ENCODE assay signal across 23 cellular contexts in the genomic region with DNA sequence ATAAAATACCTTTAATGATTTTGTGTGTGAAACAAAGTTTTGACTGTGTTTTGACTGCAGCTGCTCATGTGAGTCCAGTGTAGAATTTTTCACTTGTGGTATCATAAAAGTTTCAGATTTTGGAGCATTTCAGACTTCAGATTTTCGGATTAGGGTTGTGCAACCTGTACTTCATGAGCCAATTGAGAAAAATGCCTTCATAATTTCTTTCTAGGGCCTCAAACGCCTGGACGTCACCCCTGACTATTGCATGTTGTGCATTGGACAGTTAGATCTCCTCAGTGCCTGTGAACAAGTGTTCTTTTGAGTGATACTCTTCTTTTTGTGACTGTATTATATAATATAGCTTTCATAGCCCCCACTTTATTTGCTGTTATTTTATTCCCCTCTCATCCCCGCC.
DNase-seq lines count a peak whose midpoint lies in the region; ATAC-seq, FAIRE-seq and TF ChIP-seq lines count a peak whose summit lies in the region.
"Had no signal": no experiment of that assay in that cellular context is flagged by ENCODE, and none has a peak within 500 bp of the region (broad histone marks: within the 10 kb centered on the region; RNA-seq: fewer than 3 reads in every experiment).

No MANE protein-coding gene starts in this region.

- no peaks in the 10 kb centered on the region for H3K9me3 ChIP-seq in K562 (replicated peaks; ENCODE audit: control insufficient read depth, insufficient read depth, low read depth, low read length)
- no peaks in the 10 kb centered on the region for H3K9me3 ChIP-seq in trophoblast cell (ENCODE audit: insufficient read depth, low read depth, low read length)
- H3K9me3 ChIP-seq: BE2C, BLaER1 had no signal

- no peak for FAIRE-seq in K562 (lab: Jason Lieb, UNC)
- FAIRE-seq: A204.1, GM12891 had no signal

- H4K20me1 ChIP-seq in K562 (replicated peaks; ENCODE audit: control insufficient read depth, insufficient read depth, low read length), result 0 out of 2 replicates have a peak, but pooled peaks cover 3% of the 10 kb centered on the region

- BruUV-seq in K562 (replicated peaks; lab: Mats Ljungman, UMichigan), result no TSS peak

- no peak overlapping the region for H3K23ac ChIP-seq in trophoblast cell (ENCODE audit: low read length)

- H3K4me3 ChIP-seq in K562, result no peak overlapping the region
- no peak overlapping the region for H3K4me3 ChIP-seq in trophoblast cell (ENCODE audit: low read depth, low read length)
- H3K4me3 ChIP-seq: BLaER1 had no signal

- no peak for TF ChIP-seq RAD21 in K562 (CRISPR knock-in tag; conservative IDR thresholded peaks at IDR 0.05 in 1 of 2, IDR thresholded peaks at IDR 0.05 in 1 of 2)

- H3K18ac ChIP-seq in trophoblast cell (ENCODE audit: low read length), result no peak overlapping the region

- TF ChIP-seq POLR2A in K562 (conservative IDR thresholded peaks at IDR 0.05), result no peak

- no peaks in the 10 kb centered on the region for H3K9me1 ChIP-seq in K562 (ENCODE audit: control insufficient read depth, insufficient read depth, low read length)

- no peak for TF ChIP-seq CTCF in K562 (IDR thresholded peaks at IDR 0.05 in 2 of 3, conservative IDR thresholded peaks at IDR 0.05 in 1 of 3; ENCODE audit: insufficient read depth in 2 of 3, low read depth in 1 of 3, low read length in 3 of 3)

- H3K9ac ChIP-seq in K562 (ENCODE audit: insufficient read depth in 1 of 2, low read depth in 2 of 2, low read length in 2 of 2) (no peak overlapping the region), trophoblast cell (ENCODE audit: low read length) (no peak overlapping the region)
- H3K9ac ChIP-seq: BLaER1 had no signal

- intact Hi-C loops in K562 (cut with micrococcal nuclease), result no loop called here

- no peak overlapping the region for H3K4me2 ChIP-seq in K562 (ENCODE audit: insufficient read depth, low read length)
- H3K4me2 ChIP-seq in trophoblast cell (ENCODE audit: low read length), result no peak overlapping the region
- H3K4me2 ChIP-seq: BLaER1 had no signal

- TF ChIP-seq EP300 in K562 (IDR thresholded peaks at IDR 0.05; ENCODE audit: low read length), result no peak

- no peak overlapping the region for H3K14ac ChIP-seq in trophoblast cell (ENCODE audit: low read length)

- H2BK120ac ChIP-seq in trophoblast cell (ENCODE audit: insufficient read depth, low read length, poor library complexity), result no peak overlapping the region

- H3K4ac ChIP-seq in trophoblast cell (ENCODE audit: low read depth, low read length), result no peak overlapping the region

- 0% methylated on average over 3 of the region's 4 CpGs for WGBS in K562 (ENCODE audit: insufficient coverage, low coverage, missing lambda C conversion rate)
- no CpG with 5 or more reads among the region's 4 CpGs for WGBS in trophoblast cell (ENCODE audit: extremely low coverage, insufficient coverage, insufficient read length)

- H2BK5ac ChIP-seq in trophoblast cell (ENCODE audit: low read depth, low read length, poor library complexity), result no peak overlapping the region

- H3K27me3 ChIP-seq in K562 (ENCODE audit: control insufficient read depth in 2 of 2, insufficient read depth in 2 of 2, low read length in 2 of 2), result no peaks in the 10 kb centered on the region
- H3K27me3 ChIP-seq in trophoblast cell (ENCODE audit: insufficient read depth, low read length), result no peaks in the 10 kb centered on the region
- H3K27me3 ChIP-seq: BE2C, BLaER1 had no signal

- DNase-seq in K562 (ENCODE audit: extremely low read depth in 1 of 4, low spot score in 3 of 4), result no peak
- DNase-seq in trophoblast cell, result peak; percentile 42 to 78
- DNase-seq in NAMALWA (ENCODE audit: low spot score), result no peak
- no peak for DNase-seq in GM03348 (ENCODE audit: low spot score)
- DNase-seq: 8988T; ACHN; BE2C; C1 segment of cervical spinal cord; CD4-positive, alpha-beta memory T cell; CD4-positive, CD25-positive, alpha-beta regulatory T cell; CD8-positive, alpha-beta memory T cell; COR-L47; DMS 273 treated with DMSO at 0.1 percent for 48 hours; DMS153; DMS53; DMS79; DND-41; EL; GDM1 had no signal

- no peaks in the 10 kb centered on the region for H3K4me1 ChIP-seq in K562 (replicated peaks in 1 of 2; ENCODE audit: control insufficient read depth in 2 of 2, insufficient read depth in 2 of 2, low read length in 2 of 2)
- peaks cover 0 to 4% of the 10 kb centered on the region in 2 experiments for H3K4me1 ChIP-seq in trophoblast cell (ENCODE audit: control insufficient read depth in 1 of 2, insufficient read depth in 2 of 2, low read length in 2 of 2)

- H2AFZ ChIP-seq in K562 (ENCODE audit: low read depth, low read length) (no peak overlapping the region), trophoblast cell (ENCODE audit: insufficient read depth, low read length, poor library complexity) (no peak overlapping the region)

- no peak overlapping the region for H3K27ac ChIP-seq in K562 (ENCODE audit: extremely low read depth, low read depth, low read length)
- H3K27ac ChIP-seq in trophoblast cell (ENCODE audit: low read depth, low read length), result no peak overlapping the region
- H3K27ac ChIP-seq: BLaER1 had no signal

- no peak overlapping the region for H4K8ac ChIP-seq in trophoblast cell (ENCODE audit: low read depth, low read length)

- in situ Hi-C loops in K562 (cut with MboI), result no loop called here

- H2AK5ac ChIP-seq in trophoblast cell (ENCODE audit: low read length), result no peak overlapping the region

- ATAC-seq in K562 (no peak), GM21529 (IDR thresholded peaks at IDR 0.05; ENCODE audit: unreplicated experiment) (no peak)

- no peaks in the 10 kb centered on the region for H3K79me1 ChIP-seq in trophoblast cell (ENCODE audit: low read length)

- H4K91ac ChIP-seq in trophoblast cell (ENCODE audit: low read depth, low read length), result no peak overlapping the region

- no peaks in the 10 kb centered on the region for H3K79me2 ChIP-seq in K562 (ENCODE audit: control insufficient read depth, insufficient read depth, low read length)
- H3K79me2 ChIP-seq in trophoblast cell (ENCODE audit: control insufficient read depth, insufficient read depth, low read length, poor library complexity), result no peaks in the 10 kb centered on the region

- CTCF ChIA-PET in K562 (lab: Yijun Ruan, JAX; ENCODE audit: low intra/inter-chr PET ratio), result no interaction called here

- POLR2A ChIA-PET in K562 (lab: Yijun Ruan, JAX), result no interaction called here

- no peak overlapping the region for H2BK12ac ChIP-seq in trophoblast cell (ENCODE audit: low read length)

- no peak overlapping the region for H4K12ac ChIP-seq in trophoblast cell (ENCODE audit: low read depth, low read length)

- H3K36me3 ChIP-seq in K562 (ENCODE audit: control insufficient read depth, insufficient read depth, low read length) (no peaks in the 10 kb centered on the region), trophoblast cell (ENCODE audit: control insufficient read depth in 1 of 2, insufficient read depth in 2 of 2, low read length in 2 of 2) (no peaks in the 10 kb centered on the region)
- H3K36me3 ChIP-seq: BE2C had no signal

TF ChIP-seq in K562, 482 proteins besides CTCF, POLR2A, EP300 and RAD21:
- peak; percentile 38 for TF ChIP-seq HNRNPK (IDR thresholded peaks at IDR 0.05; ENCODE audit: low read depth, low read length, poor library complexity, severe bottlenecking)
- no peak for TF ChIP-seq KLF13 (tag; IDR thresholded peaks at IDR 0.05; ENCODE audit: borderline replicate concordance, low read depth)
- no peak for TF ChIP-seq TRIM28 (IDR thresholded peaks at IDR 0.05)
TF ChIP-seq in K562: peak in this region for 1.

Comparison
In these comparisons a context has a peak if more than half of its experiments do, and no peak if none do; other contexts are left out.
1. DNase-seq: peak in trophoblast cell (2 of 2); none in K562 (0 of 4), NAMALWA (single experiment) and GM03348 (single experiment).